1 cellular context compared by ENCODE assay signal in genomic region chr1:23562138-23562819, GRCh38.
TF ChIP-seq lines count a peak whose summit lies in the region.

No MANE protein-coding gene starts in this region.

TF ChIP-seq in HepG2, 621 proteins besides CTCF, POLR2A, EP300 and RAD21 (continued from another document and continues in another):
- no peak for TF ChIP-seq ZNF383 (CRISPR knock-in tag; IDR thresholded peaks at IDR 0.05; ENCODE audit: borderline replicate concordance)
- no peak for TF ChIP-seq KLF15 (CRISPR knock-in tag; IDR thresholded peaks at IDR 0.05; ENCODE audit: borderline replicate concordance)
- TF ChIP-seq REPIN1 (CRISPR knock-in tag; IDR thresholded peaks at IDR 0.05; ENCODE audit: borderline replicate concordance, low read depth): 0 out of 2 replicates have a peak, but pooled peaks have one; percentile 34
- no peak for TF ChIP-seq TIGD3 (CRISPR knock-in tag; IDR thresholded peaks at IDR 0.05; ENCODE audit: borderline replicate concordance)
- peak; percentile 61; the same call in 1 of the 2 replicates for TF ChIP-seq RXRB (CRISPR knock-in tag; IDR thresholded peaks at IDR 0.05; ENCODE audit: borderline replicate concordance)
- no peak for TF ChIP-seq ZNF572 (CRISPR knock-in tag; IDR thresholded peaks at IDR 0.05)
- TF ChIP-seq HIVEP1 (CRISPR knock-in tag; IDR thresholded peaks at IDR 0.05): no peak
- TF ChIP-seq MAX (IDR thresholded peaks at IDR 0.05): peak; percentile 58; the same call in 1 of the 2 replicates
- TF ChIP-seq CEBPZ (IDR thresholded peaks at IDR 0.05; ENCODE audit: low read length): no peak
- TF ChIP-seq ZNF558 (CRISPR knock-in tag; IDR thresholded peaks at IDR 0.05; ENCODE audit: borderline replicate concordance): no peak
- TF ChIP-seq ZNF580 (CRISPR knock-in tag; IDR thresholded peaks at IDR 0.05; ENCODE audit: borderline replicate concordance, low read depth): peak; percentile 58; the same call in 1 of the 2 replicates
- no peak for TF ChIP-seq JDP2 (CRISPR knock-in tag; IDR thresholded peaks at IDR 0.05; ENCODE audit: borderline replicate concordance)
- no peak for TF ChIP-seq ZNF431 (CRISPR knock-in tag; IDR thresholded peaks at IDR 0.05; ENCODE audit: borderline replicate concordance, low read depth)
- TF ChIP-seq ELK4 (CRISPR knock-in tag; IDR thresholded peaks at IDR 0.05; ENCODE audit: borderline replicate concordance): no peak
- no peak for TF ChIP-seq ZNF740 (CRISPR knock-in tag; IDR thresholded peaks at IDR 0.05)
- TF ChIP-seq ZNF879 (CRISPR knock-in tag; IDR thresholded peaks at IDR 0.05): no peak
- TF ChIP-seq ARID3A (IDR thresholded peaks at IDR 0.05; ENCODE audit: low read depth, low read length): no peak
- TF ChIP-seq ZNF746 (CRISPR knock-in tag; IDR thresholded peaks at IDR 0.05): no peak
- TF ChIP-seq FOXO1 (CRISPR knock-in tag; IDR thresholded peaks at IDR 0.05): peak; percentile 61; the same call in 1 of the 2 replicates
- no peak for TF ChIP-seq ZIK1 (CRISPR knock-in tag; IDR thresholded peaks at IDR 0.05; ENCODE audit: borderline replicate concordance, low read depth)
- peak; percentile 82 for TF ChIP-seq GATAD2A (CRISPR knock-in tag; IDR thresholded peaks at IDR 0.05)
- no peak for TF ChIP-seq REL (CRISPR knock-in tag; conservative IDR thresholded peaks at IDR 0.05)
- TF ChIP-seq ZNF556 (CRISPR knock-in tag; IDR thresholded peaks at IDR 0.05; ENCODE audit: borderline replicate concordance): no peak
- TF ChIP-seq HCFC1 (IDR thresholded peaks at IDR 0.05; ENCODE audit: low read depth, low read length): no peak
- no peak for TF ChIP-seq ZNF800 (CRISPR knock-in tag; IDR thresholded peaks at IDR 0.05)
- 0 out of 2 replicates have a peak, but pooled peaks have one; percentile 46 for TF ChIP-seq ZNF124 (CRISPR knock-in tag; IDR thresholded peaks at IDR 0.05)
- no peak; the same call in 1 of the 2 replicates for TF ChIP-seq MNT (IDR thresholded peaks at IDR 0.05)
- no peak for TF ChIP-seq MLLT10 (CRISPR knock-in tag; IDR thresholded peaks at IDR 0.05)
- TF ChIP-seq GLI4 (CRISPR knock-in tag; IDR thresholded peaks at IDR 0.05; ENCODE audit: borderline replicate concordance): no peak
- TF ChIP-seq ZNF160 (CRISPR knock-in tag; IDR thresholded peaks at IDR 0.05): no peak
- TF ChIP-seq ETV6 (CRISPR knock-in tag; conservative IDR thresholded peaks at IDR 0.05): no peak
- TF ChIP-seq FLYWCH1 (CRISPR knock-in tag; IDR thresholded peaks at IDR 0.05): no peak
- TF ChIP-seq ZMAT5 (CRISPR knock-in tag; IDR thresholded peaks at IDR 0.05; ENCODE audit: borderline replicate concordance, low read depth): no peak
- no peak for TF ChIP-seq SIX1 (CRISPR knock-in tag; IDR thresholded peaks at IDR 0.05; ENCODE audit: borderline replicate concordance)
- TF ChIP-seq YEATS2 (CRISPR knock-in tag; IDR thresholded peaks at IDR 0.05; ENCODE audit: borderline replicate concordance): no peak
- no peak for TF ChIP-seq EHMT2 (IDR thresholded peaks at IDR 0.05; ENCODE audit: borderline replicate concordance, low read depth, low read length)
- peak; percentile 31; the same call in 1 of the 2 replicates for TF ChIP-seq HMGXB3 (CRISPR knock-in tag; IDR thresholded peaks at IDR 0.05; ENCODE audit: borderline replicate concordance)
- peak; percentile 74 for TF ChIP-seq RFX5 (IDR thresholded peaks at IDR 0.05; ENCODE audit: low read depth, low read length)
- TF ChIP-seq ZSCAN9 (CRISPR knock-in tag; IDR thresholded peaks at IDR 0.05; ENCODE audit: borderline replicate concordance): no peak
- no peak for TF ChIP-seq ZSCAN25 (CRISPR knock-in tag; IDR thresholded peaks at IDR 0.05)
- TF ChIP-seq DR1 (CRISPR knock-in tag; IDR thresholded peaks at IDR 0.05): no peak
- TF ChIP-seq FIP1L1 (IDR thresholded peaks at IDR 0.05; ENCODE audit: borderline replicate concordance, insufficient read depth, low read depth, low read length): no peak
- peak; percentile 61 for TF ChIP-seq RFX3 (CRISPR knock-in tag; IDR thresholded peaks at IDR 0.05)
- TF ChIP-seq ZNF670 (CRISPR knock-in tag; IDR thresholded peaks at IDR 0.05; ENCODE audit: borderline replicate concordance): no peak
- TF ChIP-seq ZNF839 (CRISPR knock-in tag; IDR thresholded peaks at IDR 0.05; ENCODE audit: borderline replicate concordance): no peak
- no peak for TF ChIP-seq ZNF484 (CRISPR knock-in tag; IDR thresholded peaks at IDR 0.05; ENCODE audit: borderline replicate concordance, low read depth)
- TF ChIP-seq ZNF296 (CRISPR knock-in tag; conservative IDR thresholded peaks at IDR 0.05): no peak
- no peak for TF ChIP-seq WIZ (CRISPR knock-in tag; IDR thresholded peaks at IDR 0.05)
- TF ChIP-seq PTBP1 (IDR thresholded peaks at IDR 0.05; ENCODE audit: low read depth, low read length, poor library complexity, severe bottlenecking): no peak
- TF ChIP-seq PHF20 (CRISPR knock-in tag; IDR thresholded peaks at IDR 0.05): no peak
- no peak for TF ChIP-seq ZZZ3 (CRISPR knock-in tag; IDR thresholded peaks at IDR 0.05; ENCODE audit: borderline replicate concordance)
- no peak for TF ChIP-seq ZNF891 (CRISPR knock-in tag; IDR thresholded peaks at IDR 0.05)
- TF ChIP-seq ZNF792 (CRISPR knock-in tag; IDR thresholded peaks at IDR 0.05): 0 out of 2 replicates have a peak, but pooled peaks have one; percentile 20
